In genomic region chr20:45912344-45912682, GRCh38 we compare ENCODE assay signal across 6 cellular contexts. TPM values are rescaled to one million over a fixed set of nuclear protein-coding genes. Genes with fewer than 3 reads are reported as not detected.
DNase-seq lines count a peak whose midpoint lies in the region; ATAC-seq, FAIRE-seq and TF ChIP-seq lines count a peak whose summit lies in the region.

No MANE protein-coding gene starts in this region.

- H3K4me3 Mint-ChIP-seq in activated T-helper 1 cell treated with anti-CD3 and anti-CD28 coated beads, Interleukin-12 subunit alpha, Interleukin-12 subunit beta, Interleukin-2, Interleukin-4 antibody, amounts not matched to agents 30 ng/mL and 10 ng/mL and 1 ng/mL, durations not matched to agents 14 hours and 24 hours and 36 hours: peak overlapping the region; percentile 30

- 26% methylated on average over 4 of the region's 4 CpGs for WGBS in mesenchymal stem cell

- H3K4me2 ChIP-seq in mesenchymal stem cell (ENCODE audit: low read length, poor library complexity, severe bottlenecking): peak overlapping the region; percentile 88

- peak overlapping the region; percentile 92 for H4K8ac ChIP-seq in mesenchymal stem cell (ENCODE audit: low read length)

- H3K4me3 ChIP-seq in BE2C (ENCODE audit: low read depth, low read length): peak overlapping the region; percentile 69
- H3K4me3 ChIP-seq in mesenchymal stem cell (ENCODE audit: insufficient read depth in 1 of 2, low read depth in 1 of 2, low read length in 2 of 2): peak overlapping the region; percentile 72 to 75
- H3K4me3 ChIP-seq in kidney (ENCODE audit: low read length in 2 of 2): peak overlapping the region in 1 of 2 donors; percentile 67

- H3K18ac ChIP-seq in mesenchymal stem cell (ENCODE audit: low read depth in 1 of 2, low read length in 2 of 2): peak overlapping the region; percentile 72 to 90

- peaks cover 10% of the 10 kb centered on the region for H3K79me1 ChIP-seq in mesenchymal stem cell (replicated peaks; ENCODE audit: low read length, poor library complexity, severe bottlenecking)

- peak overlapping the region; percentile 62 to 93 for H3K4ac ChIP-seq in mesenchymal stem cell (ENCODE audit: low read depth in 1 of 2, low read length in 2 of 2)

- no peak overlapping the region for H3K14ac ChIP-seq in mesenchymal stem cell (ENCODE audit: low read length in 2 of 2)

- H2BK12ac ChIP-seq in mesenchymal stem cell (ENCODE audit: low read length in 2 of 2): peak overlapping the region; percentile 52 to 60

- H2BK120ac ChIP-seq in mesenchymal stem cell (ENCODE audit: low read depth, low read length): peak overlapping the region; percentile 71

- peak overlapping the region; percentile 81 for H3K9ac ChIP-seq in mesenchymal stem cell (ENCODE audit: low read length)
- H3K9ac ChIP-seq in kidney (ENCODE audit: low read length in 2 of 2): no peak overlapping the region

- H3K36me3 ChIP-seq in BE2C (peaks cover 10% of the 10 kb centered on the region), mesenchymal stem cell (ENCODE audit: control insufficient read depth in 1 of 2, insufficient read depth in 2 of 2, low read depth in 1 of 2, low read length in 2 of 2) (peaks cover 15 to 17% of the 10 kb centered on the region in 2 experiments), kidney (ENCODE audit: control insufficient read depth in 1 of 2, insufficient read depth in 2 of 2, low read length in 2 of 2) (no peaks in the 10 kb centered on the region)

- intact Hi-C loops in activated T-helper 1 cell treated with anti-CD3 and anti-CD28 coated beads, Interleukin-12 subunit alpha, Interleukin-12 subunit beta, Interleukin-2, Interleukin-4 antibody, amounts not matched to agents 30 ng/mL and 10 ng/mL and 1 ng/mL, durations not matched to agents 14 hours and 24 hours and 36 hours (cut with micrococcal nuclease): no loop called here
- intact Hi-C loops in kidney (cut with DNase I): no loop called here

- no peaks in the 10 kb centered on the region for H3K9me3 ChIP-seq in BE2C
- H3K9me3 ChIP-seq in mesenchymal stem cell (ENCODE audit: control insufficient read depth, low read length): no peaks in the 10 kb centered on the region
- H3K9me3 ChIP-seq in kidney (ENCODE audit: control insufficient read depth in 1 of 2, low read length in 2 of 2): no peaks in the 10 kb centered on the region

- H3K9me3 Mint-ChIP-seq in activated T-helper 1 cell treated with anti-CD3 and anti-CD28 coated beads, Interleukin-12 subunit alpha, Interleukin-12 subunit beta, Interleukin-2, Interleukin-4 antibody, amounts not matched to agents 30 ng/mL and 10 ng/mL and 1 ng/mL, durations not matched to agents 14 hours and 24 hours and 36 hours: no peaks in the 10 kb centered on the region

- no peaks in the 10 kb centered on the region for H3K36me3 Mint-ChIP-seq in activated T-helper 1 cell treated with anti-CD3 and anti-CD28 coated beads, Interleukin-12 subunit alpha, Interleukin-12 subunit beta, Interleukin-2, Interleukin-4 antibody, amounts not matched to agents 30 ng/mL and 10 ng/mL and 1 ng/mL, durations not matched to agents 14 hours and 24 hours and 36 hours (ENCODE audit: low read depth)

- FAIRE-seq in kidney (lab: Jason Lieb, UNC): no peak

- H2BK5ac ChIP-seq in mesenchymal stem cell (ENCODE audit: low read depth, low read length, poor library complexity, severe bottlenecking): no peak overlapping the region

- ATAC-seq in GM18868 (IDR thresholded peaks at IDR 0.05; ENCODE audit: unreplicated experiment): no peak

- peaks cover 14% of the 10 kb centered on the region for H3K4me1 Mint-ChIP-seq in activated T-helper 1 cell treated with anti-CD3 and anti-CD28 coated beads, Interleukin-12 subunit alpha, Interleukin-12 subunit beta, Interleukin-2, Interleukin-4 antibody, amounts not matched to agents 30 ng/mL and 10 ng/mL and 1 ng/mL, durations not matched to agents 14 hours and 24 hours and 36 hours (ENCODE audit: low read depth)

- peak overlapping the region in 1 of 2 experiments; percentile 43 for H3K23ac ChIP-seq in mesenchymal stem cell (ENCODE audit: low read length in 2 of 2)

- peak overlapping the region; percentile 64 for H4K91ac ChIP-seq in mesenchymal stem cell (ENCODE audit: low read length)

- no peak overlapping the region for H3K27ac Mint-ChIP-seq in activated T-helper 1 cell treated with anti-CD3 and anti-CD28 coated beads, Interleukin-12 subunit alpha, Interleukin-12 subunit beta, Interleukin-2, Interleukin-4 antibody, amounts not matched to agents 30 ng/mL and 10 ng/mL and 1 ng/mL, durations not matched to agents 14 hours and 24 hours and 36 hours

- TF ChIP-seq CTCF in BE2C (IDR thresholded peaks at IDR 0.05; ENCODE audit: low read depth, low read length) (no peak), kidney (IDR thresholded peaks at IDR 0.05; ENCODE audit: borderline replicate concordance, extremely low read depth, insufficient read depth) (no peak)

- H2AFZ ChIP-seq in mesenchymal stem cell (ENCODE audit: low read depth, low read length): peak overlapping the region; percentile 61

- peaks cover 18% of the 10 kb centered on the region for H3K27me3 Mint-ChIP-seq in activated T-helper 1 cell treated with anti-CD3 and anti-CD28 coated beads, Interleukin-12 subunit alpha, Interleukin-12 subunit beta, Interleukin-2, Interleukin-4 antibody, amounts not matched to agents 30 ng/mL and 10 ng/mL and 1 ng/mL, durations not matched to agents 14 hours and 24 hours and 36 hours (ENCODE audit: insufficient read depth)

- H3K27me3 ChIP-seq in BE2C (no peaks in the 10 kb centered on the region), mesenchymal stem cell (ENCODE audit: control insufficient read depth in 1 of 2, insufficient read depth in 1 of 2, low read length in 2 of 2) (no peaks in the 10 kb centered on the region)

- peak overlapping the region; percentile 95 for H2BK15ac ChIP-seq in mesenchymal stem cell (ENCODE audit: low read depth, poor library complexity, severe bottlenecking)

- H2AK5ac ChIP-seq in mesenchymal stem cell (ENCODE audit: low read length, severe bottlenecking): peak overlapping the region; percentile 83

- DNase-seq in BE2C: no peak
- no peak for DNase-seq in activated T-helper 1 cell treated with anti-CD3 and anti-CD28 coated beads, Interleukin-12 subunit alpha, Interleukin-12 subunit beta, Interleukin-2, Interleukin-4 antibody, amounts not matched to agents 30 ng/mL and 10 ng/mL and 1 ng/mL, durations not matched to agents 14 hours and 24 hours and 36 hours (ENCODE audit: low spot score)
- no peak for DNase-seq in mesenchymal stem cell
- DNase-seq in kidney: no peak
- no peak for DNase-seq in T-helper 1 cell

- no peaks in the 10 kb centered on the region for H3K4me1 ChIP-seq in BE2C
- peaks cover 19% of the 10 kb centered on the region for H3K4me1 ChIP-seq in mesenchymal stem cell (ENCODE audit: control insufficient read depth, insufficient read depth, low read depth, low read length)
- H3K4me1 ChIP-seq in kidney (ENCODE audit: control insufficient read depth in 1 of 2, insufficient read depth in 1 of 2, low read depth in 1 of 2, low read length in 2 of 2): peaks cover 0 to 8% of the 10 kb centered on the region in 2 donors

- peak overlapping the region; percentile 16 for H3K27ac ChIP-seq in mesenchymal stem cell (ENCODE audit: low read length, poor library complexity, severe bottlenecking)
- no peak overlapping the region for H3K27ac ChIP-seq in kidney (ENCODE audit: low read depth in 2 of 2, low read length in 2 of 2)

RNA-seq across cellular contexts. Expression of gene PLTP, which starts 0.4 kb away (rescaled TPM):
- 81.3 TPM for polyA plus RNA-seq in BE2C (2012; ENCODE audit: insufficient read depth, insufficient read length, low read depth)
- total RNA-seq in activated T-helper 1 cell treated with anti-CD3 and anti-CD28 coated beads, Interleukin-12 subunit alpha, Interleukin-12 subunit beta, Interleukin-2, Interleukin-4 antibody, amounts not matched to agents 30 ng/mL and 10 ng/mL and 1 ng/mL, durations not matched to agents 14 hours and 24 hours and 36 hours: 1.5 and 1.9 TPM in 2 replicates
- polyA plus RNA-seq in mesenchymal stem cell (2013, experiment 1 of 2): 175 TPM
- 164 TPM for polyA plus RNA-seq in mesenchymal stem cell (2013, experiment 2 of 2)
- 345 TPM for total RNA-seq in kidney
- polyA plus RNA-seq in kidney (ENCODE audit: insufficient read depth, low read depth, low replicate concordance): 790 TPM

RNA-seq across cellular contexts. Expression of gene CTSA, which starts 21.2 kb away (rescaled TPM):
- polyA plus RNA-seq in BE2C (2012; ENCODE audit: insufficient read depth, insufficient read length, low read depth): 46.0 TPM
- 43.0 and 46.9 TPM in 2 replicates for total RNA-seq in activated T-helper 1 cell treated with anti-CD3 and anti-CD28 coated beads, Interleukin-12 subunit alpha, Interleukin-12 subunit beta, Interleukin-2, Interleukin-4 antibody, amounts not matched to agents 30 ng/mL and 10 ng/mL and 1 ng/mL, durations not matched to agents 14 hours and 24 hours and 36 hours
- polyA plus RNA-seq in mesenchymal stem cell (2013, experiment 1 of 2): 373 TPM
- polyA plus RNA-seq in mesenchymal stem cell (2013, experiment 2 of 2): 366 TPM
- total RNA-seq in kidney: 180 TPM
- polyA plus RNA-seq in kidney (ENCODE audit: insufficient read depth, low read depth, low replicate concordance): 408 TPM

RNA-seq across cellular contexts. Expression of gene NEURL2, which starts 21.3 kb away (rescaled TPM):
- polyA plus RNA-seq in BE2C (2012; ENCODE audit: insufficient read depth, insufficient read length, low read depth): 4.1 TPM
- 1.9 and 3.4 TPM in 2 replicates for total RNA-seq in activated T-helper 1 cell treated with anti-CD3 and anti-CD28 coated beads, Interleukin-12 subunit alpha, Interleukin-12 subunit beta, Interleukin-2, Interleukin-4 antibody, amounts not matched to agents 30 ng/mL and 10 ng/mL and 1 ng/mL, durations not matched to agents 14 hours and 24 hours and 36 hours
- 4.3 TPM for polyA plus RNA-seq in mesenchymal stem cell (2013, experiment 1 of 2)
- 3.6 TPM for polyA plus RNA-seq in mesenchymal stem cell (2013, experiment 2 of 2)
- 27.5 TPM for total RNA-seq in kidney
- polyA plus RNA-seq in kidney (ENCODE audit: insufficient read depth, low read depth, low replicate concordance): 37.3 TPM

RNA-seq across cellular contexts. Expression of gene PCIF1, which starts 22.2 kb away (rescaled TPM):
- polyA plus RNA-seq in BE2C (2012; ENCODE audit: insufficient read depth, insufficient read length, low read depth): 70.7 TPM
- 27.9 and 28.5 TPM in 2 replicates for total RNA-seq in activated T-helper 1 cell treated with anti-CD3 and anti-CD28 coated beads, Interleukin-12 subunit alpha, Interleukin-12 subunit beta, Interleukin-2, Interleukin-4 antibody, amounts not matched to agents 30 ng/mL and 10 ng/mL and 1 ng/mL, durations not matched to agents 14 hours and 24 hours and 36 hours
- 16.7 TPM for polyA plus RNA-seq in mesenchymal stem cell (2013, experiment 1 of 2)
- polyA plus RNA-seq in mesenchymal stem cell (2013, experiment 2 of 2): 17.3 TPM
- 43.1 TPM for total RNA-seq in kidney
- 27.4 TPM for polyA plus RNA-seq in kidney (ENCODE audit: insufficient read depth, low read depth, low replicate concordance)

RNA-seq across cellular contexts. Expression of gene SPATA25, which starts 24.9 kb away (rescaled TPM):
- polyA plus RNA-seq in BE2C (2012; ENCODE audit: insufficient read depth, insufficient read length, low read depth): 1.6 TPM
- 0.59 and 1.1 TPM in 2 replicates for total RNA-seq in activated T-helper 1 cell treated with anti-CD3 and anti-CD28 coated beads, Interleukin-12 subunit alpha, Interleukin-12 subunit beta, Interleukin-2, Interleukin-4 antibody, amounts not matched to agents 30 ng/mL and 10 ng/mL and 1 ng/mL, durations not matched to agents 14 hours and 24 hours and 36 hours
- polyA plus RNA-seq in mesenchymal stem cell (2013, experiment 1 of 2): 0.39 TPM
- 0.38 TPM for polyA plus RNA-seq in mesenchymal stem cell (2013, experiment 2 of 2)
- total RNA-seq in kidney: 6.7 TPM
- polyA plus RNA-seq in kidney (ENCODE audit: insufficient read depth, low read depth, low replicate concordance): 6.7 TPM

Comparison
In these comparisons a context has a peak if more than half of its experiments do, and no peak if none do; other contexts are left out.
1. RNA of gene PLTP, which starts 0.4 kb away (total RNA-seq): 345 TPM in kidney (single experiment); 1.5 to 1.9 TPM in activated T-helper 1 cell treated with anti-CD3 and anti-CD28 coated beads, Interleukin-12 subunit alpha, Interleukin-12 subunit beta, Interleukin-2, Interleukin-4 antibody, amounts not matched to agents 30 ng/mL and 10 ng/mL and 1 ng/mL, durations not matched to agents 14 hours and 24 hours and 36 hours; every median in the first group is over 100 times any median in the second.